13 cellular contexts compared by ENCODE assay signal in genomic region chr13:44404261-44405139, GRCh38. TPM values are rescaled to one million over a fixed set of nuclear protein-coding genes. Genes with fewer than 3 reads are reported as not detected.
DNase-seq lines count a peak whose midpoint lies in the region; ATAC-seq, FAIRE-seq and TF ChIP-seq lines count a peak whose summit lies in the region.
"Had no signal": no experiment of that assay in that cellular context is flagged by ENCODE, and none has a peak within 500 bp of the region (broad histone marks: within the 10 kb centered on the region; RNA-seq: fewer than 3 reads in every experiment).

No MANE protein-coding gene starts in this region.

- no peaks in the 10 kb centered on the region for H3K9me3 Mint-ChIP-seq in T-helper 2 cell treated with Interferon-gamma antibody and Interleukin-4, amounts not matched to agents 5 μg/mL and 100 μg/mL, for 36 hours

- no peaks in the 10 kb centered on the region for H3K36me3 ChIP-seq in HepG2 (replicated peaks in 1 of 2; ENCODE audit: control insufficient read depth in 1 of 2, insufficient read depth in 2 of 2, low read length in 2 of 2)
- H3K36me3 ChIP-seq in suprapubic skin, result no peaks in the 10 kb centered on the region
- H3K36me3 ChIP-seq: ovary, upper lobe of right lung had no signal

- in situ Hi-C loops in HepG2 (cut with HindIII; ENCODE audit: extremely low pct_ligation_motif_present, low pct_unique_long_range_greater_than_20kb), result no loop called here

- peak; percentile 41; the same call in 1 of the 2 replicates for TF ChIP-seq RAD21 in HepG2 (CRISPR knock-in tag; IDR thresholded peaks at IDR 0.05)

- H3K4me1 ChIP-seq in HepG2 (ENCODE audit: insufficient read depth, low read length) (peaks cover 38% of the 10 kb centered on the region), suprapubic skin (peaks cover 15% of the 10 kb centered on the region)
- H3K4me1 ChIP-seq: upper lobe of right lung had no signal

- H3K4me3 Mint-ChIP-seq in T-helper 2 cell treated with Interferon-gamma antibody and Interleukin-4, amounts not matched to agents 5 μg/mL and 100 μg/mL, for 36 hours, result no peak overlapping the region

- H3K27me3 Mint-ChIP-seq in T-helper 2 cell treated with Interferon-gamma antibody and Interleukin-4, amounts not matched to agents 5 μg/mL and 100 μg/mL, for 36 hours (ENCODE audit: low read depth), result peaks cover 3% of the 10 kb centered on the region

- CTCF ChIA-PET in HepG2 (lab: Yijun Ruan, JAX; ENCODE audit: low intra/inter-chr PET ratio, low total read pairs), result no interaction called here

- ATAC-seq in HepG2 (peak; percentile 93), GM18870 (IDR thresholded peaks at IDR 0.05; ENCODE audit: unreplicated experiment) (no peak)

- TSS peak; percentile 95 for BruUV-seq in HepG2 (replicated peaks; lab: Mats Ljungman, UMichigan)

- peak; percentile 97 for FAIRE-seq in HepG2 (lab: Jason Lieb, UNC)
- FAIRE-seq: A204.1, islet of Langerhans had no signal

- H3K4me1 Mint-ChIP-seq in T-helper 2 cell treated with Interferon-gamma antibody and Interleukin-4, amounts not matched to agents 5 μg/mL and 100 μg/mL, for 36 hours (ENCODE audit: low read depth), result no peaks in the 10 kb centered on the region

- TF ChIP-seq CTCF in VCaP (conservative IDR thresholded peaks at IDR 0.05) (peak; percentile 18; the same call in 1 of the 2 replicates), HepG2 (CRISPR knock-in tag; IDR thresholded peaks at IDR 0.05) (peak; percentile 64), suprapubic skin (IDR thresholded peaks at IDR 0.05) (no peak)

- no peaks in the 10 kb centered on the region for H3K79me2 ChIP-seq in HepG2 (ENCODE audit: insufficient read depth, low read length)

- H3K27ac ChIP-seq in VCaP, result peak overlapping the region; percentile 100
- H3K27ac ChIP-seq in HepG2 (ENCODE audit: extremely low read length, insufficient read depth, low read length), result peak overlapping the region; percentile 97
- peak overlapping the region; percentile 46 for H3K27ac ChIP-seq in suprapubic skin
- H3K27ac ChIP-seq: ovary, upper lobe of right lung had no signal

- H3K4me3 ChIP-seq in HepG2 (replicated peaks in 1 of 3; ENCODE audit: insufficient read depth in 1 of 3, low read depth in 2 of 3, low read length in 3 of 3) (peak overlapping the region; percentile 76 to 82 (median 78)), suprapubic skin (peak overlapping the region; percentile 4)
- H3K4me3 ChIP-seq: ovary, upper lobe of right lung had no signal

- POLR2A ChIA-PET in HepG2 (lab: Yijun Ruan, JAX), result interaction anchor here (1.0 to 5.2 kb wide), 11 partner anchors 10 to 526 kb away, joined by 3 to 96 read pairs (median 4); partner anchors contain the start of genes CCDC122 and LACC1

- 0% methylated on average over 13 of the region's 15 CpGs for WGBS in HepG2 (ENCODE audit: low lambda C conversion rate)
- 74% methylated on average over 14 of the region's 15 CpGs for WGBS in suprapubic skin

- TF ChIP-seq EP300 in HepG2 (IDR thresholded peaks at IDR 0.05; ENCODE audit: low read depth in 2 of 2, low read length in 2 of 2) (peak; percentile 73 to 82; a peak in 3 of 4 replicates), HepG2 (CRISPR knock-in tag; IDR thresholded peaks at IDR 0.05; ENCODE audit: borderline replicate concordance) (peak; percentile 71; the same call in 1 of the 2 replicates), suprapubic skin (IDR thresholded peaks at IDR 0.05) (no peak)

- H3K9me3 ChIP-seq in HepG2 (ENCODE audit: low read length) (no peaks in the 10 kb centered on the region), suprapubic skin (no peaks in the 10 kb centered on the region)
- H3K9me3 ChIP-seq: ovary, upper lobe of right lung had no signal

- H2AFZ ChIP-seq in HepG2 (ENCODE audit: low read length), result no peak overlapping the region

- H3K9ac ChIP-seq in HepG2 (ENCODE audit: insufficient read depth, low read depth, low read length), result peak overlapping the region; percentile 90

- no peaks in the 10 kb centered on the region for H3K36me3 Mint-ChIP-seq in T-helper 2 cell treated with Interferon-gamma antibody and Interleukin-4, amounts not matched to agents 5 μg/mL and 100 μg/mL, for 36 hours (ENCODE audit: low read depth)

- H3K27me3 ChIP-seq in HepG2 (ENCODE audit: control insufficient read depth in 1 of 2, insufficient read depth in 2 of 2, low read length in 2 of 2), result no peaks in the 10 kb centered on the region; a peak in 1 of 5 replicates
- no peaks in the 10 kb centered on the region for H3K27me3 ChIP-seq in suprapubic skin
- H3K27me3 ChIP-seq: ovary, upper lobe of right lung had no signal

- no peaks in the 10 kb centered on the region for H4K20me1 ChIP-seq in HepG2 (ENCODE audit: insufficient read depth, low read length)

- no peak overlapping the region for H3K27ac Mint-ChIP-seq in T-helper 2 cell treated with Interferon-gamma antibody and Interleukin-4, amounts not matched to agents 5 μg/mL and 100 μg/mL, for 36 hours

- H3K4me2 ChIP-seq in HepG2 (ENCODE audit: low read depth, low read length), result peak overlapping the region; percentile 92

- TF ChIP-seq POLR2A in HepG2 (IDR thresholded peaks at IDR 0.05; ENCODE audit: insufficient read depth in 1 of 2, low read depth in 2 of 2, low read length in 2 of 2), result peak; percentile 76 to 96
- no peak for TF ChIP-seq POLR2A in suprapubic skin (IDR thresholded peaks at IDR 0.05)

- DNase-seq in NCI-H1417 (lab: John Stamatoyannopoulos, UW) (peak in 2 of 3 experiments; percentile 14 to 64), NCI-H1417 treated with DMSO at 0.1 percent for 48 hours (lab: John Stamatoyannopoulos, UW) (no peak), HepG2 (ENCODE audit: low spot score) (peak; percentile 93), suprapubic skin (ENCODE audit: low spot score in 2 of 2) (no peak)
- no peak for DNase-seq in T-helper 2 cell treated with Interferon-gamma antibody and Interleukin-4, amounts not matched to agents 5 μg/mL and 100 μg/mL, for 36 hours (ENCODE audit: low spot score)
- no peak for DNase-seq in stimulated activated CD4-positive, alpha-beta T cell treated with anti-CD3 and anti-CD28 coated beads, Interleukin-2, amount 100 ng/mL, for 48 hours
- DNase-seq: Karpas-422, ovary, upper lobe of right lung had no signal

- intact Hi-C loops in HepG2 (cut with micrococcal nuclease; ENCODE audit: unreplicated experiment), result loop anchor here (1.0 to 5.0 kb wide), 2 partner anchors 31 to 37 kb away; no protein-coding TSS in a partner anchor

TF ChIP-seq in HepG2, 621 proteins besides CTCF, POLR2A, EP300 and RAD21 (continues in another document):
- TF ChIP-seq, protein P1, sequence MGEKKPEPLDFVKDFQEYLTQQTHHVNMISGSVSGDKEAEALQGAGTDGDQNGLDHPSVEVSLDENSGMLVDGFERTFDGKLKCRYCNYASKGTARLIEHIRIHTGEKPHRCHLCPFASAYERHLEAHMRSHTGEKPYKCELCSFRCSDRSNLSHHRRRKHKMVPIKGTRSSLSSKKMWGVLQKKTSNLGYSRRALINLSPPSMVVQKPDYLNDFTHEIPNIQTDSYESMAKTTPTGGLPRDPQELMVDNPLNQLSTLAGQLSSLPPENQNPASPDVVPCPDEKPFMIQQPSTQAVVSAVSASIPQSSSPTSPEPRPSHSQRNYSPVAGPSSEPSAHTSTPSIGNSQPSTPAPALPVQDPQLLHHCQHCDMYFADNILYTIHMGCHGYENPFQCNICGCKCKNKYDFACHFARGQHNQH (CRISPR knock-in tag; IDR thresholded peaks at IDR 0.05), result peak; percentile 64; the same call in 1 of the 2 replicates
- TF ChIP-seq ZNF703 (CRISPR knock-in tag; IDR thresholded peaks at IDR 0.05; ENCODE audit: borderline replicate concordance), result 0 out of 2 replicates have a peak, but pooled peaks have one; percentile 62
- TF ChIP-seq GFI1 (CRISPR knock-in tag; IDR thresholded peaks at IDR 0.05; ENCODE audit: borderline replicate concordance), result peak; percentile 72; the same call in 1 of the 2 replicates
- peak; percentile 93 for TF ChIP-seq SAP130 (CRISPR knock-in tag; IDR thresholded peaks at IDR 0.05; ENCODE audit: low read depth)
- peak; percentile 69 for TF ChIP-seq CBX1 (IDR thresholded peaks at IDR 0.05; ENCODE audit: low read depth)

RNA-seq across cellular contexts. Expression of gene SERP2, which starts 30.9 kb away (rescaled TPM):
- not detected in 2 replicates for total RNA-seq in HepG2 (2016; rRNA removed; fragmentation: Illumina TruSeq; extraction: Trizol)
- not detected in 2 replicates for total RNA-seq in HepG2 (2016; cell fraction: cytosol; rRNA removed; fragmentation: Illumina TruSeq; extraction: Trizol; ENCODE audit: low read depth)
- total RNA-seq in HepG2 (2016; cell fraction: insoluble cytoplasmic fraction; rRNA removed; fragmentation: Illumina TruSeq; extraction: Trizol), result not detected in 2 replicates
- not detected in 2 replicates for total RNA-seq in HepG2 (2016; cell fraction: membrane; rRNA removed; fragmentation: Illumina TruSeq; extraction: Trizol)
- not detected in 2 replicates for total RNA-seq in HepG2 (2016; cell fraction: nucleus; rRNA removed; fragmentation: Illumina TruSeq; extraction: Trizol)
- polyA plus RNA-seq in HepG2 (2011; rRNA removed), result not detected in 2 replicates
- polyA plus RNA-seq in HepG2 (2011; cell fraction: cytosol; rRNA removed), result not detected in 2 replicates
- polyA plus RNA-seq in HepG2 (2011; cell fraction: nucleus; rRNA removed), result not detected in 2 replicates
- not detected in 2 replicates for polyA plus RNA-seq in HepG2 (2012)
- polyA plus RNA-seq in HepG2 (2016; cell fraction: cytosol; fragmentation: Illumina TruSeq; extraction: Trizol; ENCODE audit: low read depth), result not detected in 2 replicates
- not detected in 2 replicates for polyA plus RNA-seq in HepG2 (2016; cell fraction: insoluble cytoplasmic fraction; fragmentation: Illumina TruSeq; extraction: Trizol; ENCODE audit: low read depth)
- polyA plus RNA-seq in HepG2 (2016; cell fraction: membrane; fragmentation: Illumina TruSeq; extraction: Trizol; ENCODE audit: low read depth), result not detected in 2 replicates
- not detected in 2 replicates for polyA plus RNA-seq in HepG2 (2016; cell fraction: nucleus; fragmentation: Illumina TruSeq; extraction: Trizol; ENCODE audit: insufficient read depth, low read depth)
- polyA minus RNA-seq in HepG2 (2011; rRNA and poly(A)+ RNA removed; ENCODE audit: low replicate concordance), result not detected in 2 replicates
- not detected in 2 replicates for polyA minus RNA-seq in HepG2 (2011; cell fraction: cytosol; rRNA and poly(A)+ RNA removed)
- not detected in 2 replicates for polyA minus RNA-seq in HepG2 (2011; cell fraction: nucleus; rRNA and poly(A)+ RNA removed)
- total RNA-seq in suprapubic skin, result 1 to 10 TPM in 3 of 4 donors, not detected in 1; 1.2 to 1.4 (median 1.3) TPM

Comparison
In these comparisons a context has a peak if more than half of its experiments do, and no peak if none do; other contexts are left out.
1. DNase-seq: peak in NCI-H1417 (2 of 3) and HepG2 (single experiment); none in NCI-H1417 treated with DMSO at 0.1 percent for 48 hours (single experiment), suprapubic skin (0 of 2), T-helper 2 cell treated with Interferon-gamma antibody and Interleukin-4, amounts not matched to agents 5 μg/mL and 100 μg/mL, for 36 hours (single experiment) and stimulated activated CD4-positive, alpha-beta T cell treated with anti-CD3 and anti-CD28 coated beads, Interleukin-2, amount 100 ng/mL, for 48 hours (0 of 2).
2. H3K27ac ChIP-seq: peak in every context shown above with its lines; median percentile 100 in VCaP; 97 in HepG2; 46 in suprapubic skin.
3. CTCF ChIP-seq: peak in VCaP (single experiment) and HepG2 (single experiment); none in suprapubic skin (0 of 2).
4. POLR2A ChIP-seq: peak in HepG2 (2 of 2); none in suprapubic skin (0 of 2).